In genomic region chr4:12852338-12853307, GRCh38 we compare ENCODE assay signal across 9 cellular contexts.
A peak's percentile ranks its signal among the peaks of the same experiment; 100 is the strongest.
DNase-seq lines count a peak whose midpoint lies in the region; ATAC-seq, FAIRE-seq and TF ChIP-seq lines count a peak whose summit lies in the region.
"Had no signal": no experiment of that assay in that cellular context is flagged by ENCODE, and none has a peak within 500 bp of the region (broad histone marks: within the 10 kb centered on the region; RNA-seq: fewer than 3 reads in every experiment).

No MANE protein-coding gene starts in this region.

- H3K9me2 ChIP-seq in GM23338 (ENCODE audit: insufficient read depth): no peaks in the 10 kb centered on the region

- peak; percentile 74 to 83 for TF ChIP-seq CTCF in GM23338 (conservative IDR thresholded peaks at IDR 0.05; ENCODE audit: low read depth in 2 of 2)

- 25 to 26% (median 26%) methylated on average over 8 of the region's 8 CpGs for WGBS in small intestine, 3 donors

- no peak overlapping the region for H2AFZ ChIP-seq in GM23338

- H3K4me1 ChIP-seq in GM23338 (ENCODE audit: insufficient read depth) (no peaks in the 10 kb centered on the region), small intestine (ENCODE audit: control insufficient read depth in 2 of 2, insufficient read depth in 1 of 2, low read depth in 1 of 2, low read length in 1 of 2) (no peaks in the 10 kb centered on the region)

- no peaks in the 10 kb centered on the region for H3K9me3 ChIP-seq in small intestine (ENCODE audit: control insufficient read depth, low read depth)

- no peak overlapping the region for H3K4me3 ChIP-seq in GM23338
- H3K4me3 ChIP-seq in small intestine (ENCODE audit: low read depth in 1 of 2, low read length in 2 of 2): no peak overlapping the region

- H3K36me3 ChIP-seq in GM23338 (ENCODE audit: insufficient read depth) (no peaks in the 10 kb centered on the region), small intestine (ENCODE audit: control insufficient read depth in 2 of 2, insufficient read depth in 2 of 2, low read length in 2 of 2) (no peaks in the 10 kb centered on the region)

- ATAC-seq in GM23338 (peak; percentile 98), GM19324 (IDR thresholded peaks at IDR 0.05; ENCODE audit: low FRiP score, unreplicated experiment) (no peak)

- no peaks in the 10 kb centered on the region for H3K9me3 Mint-ChIP-seq in GM23338

- peaks cover 10% of the 10 kb centered on the region for H3K4me1 Mint-ChIP-seq in GM23338

- no peaks in the 10 kb centered on the region for H3F3A ChIP-seq in GM23338 (replicated peaks; ENCODE audit: low read depth)

- no peaks in the 10 kb centered on the region for H4K20me1 ChIP-seq in GM23338 (replicated peaks; ENCODE audit: insufficient read depth)

- H3K27me3 ChIP-seq in GM23338 (ENCODE audit: insufficient read depth) (no peaks in the 10 kb centered on the region), small intestine (ENCODE audit: control insufficient read depth in 2 of 2, insufficient read depth in 2 of 2, low read length in 2 of 2) (no peaks in the 10 kb centered on the region)

- H3K27ac ChIP-seq in GM23338 (ENCODE audit: low read depth): no peak overlapping the region
- no peak overlapping the region for H3K27ac ChIP-seq in small intestine (ENCODE audit: low read depth in 1 of 2, low read length in 1 of 2)
- H3K27ac ChIP-seq: HL-60 had no signal

- H3K4me3 Mint-ChIP-seq in GM23338: no peak overlapping the region

- no peak overlapping the region for H3K4me2 ChIP-seq in GM23338

- H3K36me3 Mint-ChIP-seq in GM23338 (ENCODE audit: low read depth): no peaks in the 10 kb centered on the region

- peak overlapping the region; percentile 93; the same call in 1 of the 2 replicates for H3K27ac Mint-ChIP-seq in GM23338

- H3K79me2 ChIP-seq in GM23338 (replicated peaks; ENCODE audit: insufficient read depth): no peaks in the 10 kb centered on the region

- DNase-seq in COLO668 (lab: John Stamatoyannopoulos, UW; ENCODE audit: unreplicated experiment) (peak; percentile 25), GM23338 (ENCODE audit: low spot score) (peak; percentile 94), NCI-H2081 treated with DMSO at 0.1 percent for 48 hours (lab: John Stamatoyannopoulos, UW) (peak; percentile 70), amniotic epithelial cell (ENCODE audit: low read depth) (peak; percentile 66), hepatic stellate cell (ENCODE audit: low spot score) (peak; percentile 5), small intestine (peak; percentile 57), NCI-H2227 (lab: John Stamatoyannopoulos, UW; ENCODE audit: unreplicated experiment) (no peak)

- H3K27me3 Mint-ChIP-seq in GM23338 (ENCODE audit: insufficient read depth, low read depth, poor library complexity): peaks cover 2% of the 10 kb centered on the region

- no peak for FAIRE-seq in small intestine (lab: Jason Lieb, UNC)

TF ChIP-seq in GM23338, 12 proteins besides CTCF, POLR2A, EP300 and RAD21 (continues in another document):
- TF ChIP-seq ETS1 (IDR thresholded peaks at IDR 0.05): no peak
- TF ChIP-seq POLR2AphosphoS5 (IDR thresholded peaks at IDR 0.05; ENCODE audit: low read depth): no peak
- TF ChIP-seq EZH2phosphoT487 (IDR thresholded peaks at IDR 0.05; ENCODE audit: unreplicated experiment): no peak
- no peak for TF ChIP-seq REST (IDR thresholded peaks at IDR 0.05; ENCODE audit: unreplicated experiment)
- TF ChIP-seq CREB1 (CRISPR knock-in tag; IDR thresholded peaks at IDR 0.05; ENCODE audit: low read depth): peak; percentile 44; the same call in 1 of the 2 replicates
- peak; percentile 53; the same call in 1 of the 2 replicates for TF ChIP-seq ZNF462 (CRISPR knock-in tag; IDR thresholded peaks at IDR 0.05)
- no peak for TF ChIP-seq NANOG (IDR thresholded peaks at IDR 0.05; ENCODE audit: borderline replicate concordance)
- TF ChIP-seq STAT1 (IDR thresholded peaks at IDR 0.05; ENCODE audit: unreplicated experiment): no peak
